ENCODE assay signal across 8 cellular contexts in the genomic region with DNA sequence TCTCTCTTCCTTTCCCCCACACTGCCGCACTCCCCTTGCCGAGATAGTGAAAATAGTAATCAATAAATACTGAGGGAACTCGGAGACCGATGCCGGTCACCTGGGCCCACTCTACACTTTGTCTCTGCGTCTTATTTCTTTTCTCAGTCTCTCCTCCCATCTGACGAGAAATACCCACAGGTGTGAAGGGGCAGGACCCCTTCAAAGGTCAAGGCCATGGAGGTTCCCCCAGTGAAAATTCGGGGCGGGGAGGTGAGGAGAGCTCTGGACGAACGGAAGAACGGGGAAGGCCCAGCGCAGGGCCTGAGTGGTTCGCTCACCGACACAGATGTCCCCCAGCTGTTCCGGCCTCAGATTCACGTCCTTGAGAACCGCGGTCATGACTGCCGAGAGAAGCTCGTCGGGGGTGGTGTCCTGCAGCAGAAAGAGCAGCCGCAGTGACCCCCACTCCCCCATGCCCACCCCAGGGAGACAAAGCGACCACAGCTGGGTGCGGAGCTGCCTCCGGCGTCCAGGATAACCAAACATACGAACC. TPM values are rescaled to one million over a fixed set of nuclear protein-coding genes. Genes with fewer than 3 reads are reported as not detected.
DNase-seq lines count a peak whose midpoint lies in the region; ATAC-seq and TF ChIP-seq lines count a peak whose summit lies in the region.

No MANE protein-coding gene starts in this region.

- H3K4me1 Mint-ChIP-seq in activated CD4-positive, alpha-beta memory T cell treated with anti-CD3 and anti-CD28 coated beads for 36 hours (ENCODE audit: low read depth), result peaks cover 53% of the 10 kb centered on the region
- H3K4me1 Mint-ChIP-seq in glutamatergic neuron (ENCODE audit: low read depth, unreplicated experiment), result peaks cover 25% of the 10 kb centered on the region

- no peaks in the 10 kb centered on the region for H3K27me3 Mint-ChIP-seq in activated CD4-positive, alpha-beta memory T cell treated with anti-CD3 and anti-CD28 coated beads for 36 hours
- H3K27me3 Mint-ChIP-seq in glutamatergic neuron (ENCODE audit: unreplicated experiment), result peaks cover 19% of the 10 kb centered on the region

- H3K9me3 ChIP-seq in psoas muscle, result no peaks in the 10 kb centered on the region

- intact Hi-C loops in activated CD4-positive, alpha-beta memory T cell treated with anti-CD3 and anti-CD28 coated beads for 36 hours (cut with micrococcal nuclease), result loop anchor here (2.0 to 5.0 kb wide), 3 partner anchors 68 to 346 kb away; a partner anchor contains a TSS
- intact Hi-C loops in psoas muscle (cut with DNase I), result loop anchor here (2.0 to 10.0 kb wide), 3 partner anchors 30 to 341 kb away; a partner anchor contains a TSS

- POLR2A ChIA-PET in AG04449 (lab: Yijun Ruan, JAX), result interaction anchor here (0.8 to 1.8 kb wide), 7 partner anchors 8 to 111 kb away, joined by 3 to 24 read pairs (median 4); a partner anchor contains a TSS
- POLR2A ChIA-PET in activated CD4-positive, alpha-beta memory T cell treated with anti-CD3 and anti-CD28 coated beads for 36 hours (lab: Charles Lee), result interaction anchor here (0.8 to 3.7 kb wide), 7 partner anchors 22 to 1036 kb away, joined by 3 to 70 read pairs (median 3); a partner anchor contains a TSS

- peak overlapping the region; percentile 80 for H3K4me3 Mint-ChIP-seq in activated CD4-positive, alpha-beta memory T cell treated with anti-CD3 and anti-CD28 coated beads for 36 hours
- peak overlapping the region; percentile 99 for H3K4me3 Mint-ChIP-seq in glutamatergic neuron (ENCODE audit: unreplicated experiment)

- DNase-seq in AG04449 (ENCODE audit: low read depth, low spot score), result no peak
- DNase-seq in activated CD4-positive, alpha-beta memory T cell treated with anti-CD3 and anti-CD28 coated beads for 36 hours, result peak; percentile 34
- peak; percentile 54 for DNase-seq in glutamatergic neuron
- no peak for DNase-seq in psoas muscle
- no peak for DNase-seq in cerebellum (ENCODE audit: low spot score)

- H3K36me3 ChIP-seq in psoas muscle (ENCODE audit: insufficient read depth in 1 of 2, low read depth in 1 of 2), result peaks cover 9 to 43% of the 10 kb centered on the region in 2 donors

- TF ChIP-seq CTCF in AG04449 (IDR thresholded peaks at IDR 0.05; ENCODE audit: insufficient read depth, low read length, missing control alignments), result no peak
- TF ChIP-seq CTCF in glutamatergic neuron (IDR thresholded peaks at IDR 0.05; ENCODE audit: partially characterized antibody, unreplicated experiment), result no peak
- TF ChIP-seq CTCF in psoas muscle (IDR thresholded peaks at IDR 0.05), result no peak

- H3K4me3 ChIP-seq in AG04449 (ENCODE audit: low read depth, low read length) (peak overlapping the region; percentile 90), psoas muscle (peak overlapping the region; percentile 99)

- peak overlapping the region; percentile 94 for H3K27ac ChIP-seq in psoas muscle

- H3K27ac Mint-ChIP-seq in activated CD4-positive, alpha-beta memory T cell treated with anti-CD3 and anti-CD28 coated beads for 36 hours, result peak overlapping the region; percentile 74
- H3K27ac Mint-ChIP-seq in glutamatergic neuron (ENCODE audit: unreplicated experiment), result peak overlapping the region; percentile 98

- H3K27me3 ChIP-seq in psoas muscle (ENCODE audit: insufficient read depth in 3 of 3, low read length in 2 of 3), result no peaks in the 10 kb centered on the region

- WGBS in psoas muscle, 3 donors, result 2% methylated on average over 23 to 28 of the region's 28 CpGs

- ATAC-seq in GM21447 (IDR thresholded peaks at IDR 0.05; ENCODE audit: unreplicated experiment) (peak; percentile 12), psoas muscle (no peak), GM21619 (IDR thresholded peaks at IDR 0.05; ENCODE audit: unreplicated experiment) (no peak), GM19023 (IDR thresholded peaks at IDR 0.05; ENCODE audit: unreplicated experiment) (no peak)

- H3K9me3 Mint-ChIP-seq in activated CD4-positive, alpha-beta memory T cell treated with anti-CD3 and anti-CD28 coated beads for 36 hours, result no peaks in the 10 kb centered on the region
- H3K9me3 Mint-ChIP-seq in glutamatergic neuron (ENCODE audit: unreplicated experiment), result peaks cover 19% of the 10 kb centered on the region

- CTCF ChIA-PET in AG04449 (lab: Yijun Ruan, JAX), result interaction anchor here (0.7 to 2.9 kb wide), 8 partner anchors 17 to 344 kb away, joined by 3 to 15 read pairs (median 6); a partner anchor contains a TSS
- CTCF ChIA-PET in activated CD4-positive, alpha-beta memory T cell treated with anti-CD3 and anti-CD28 coated beads for 36 hours (lab: Charles Lee), result interaction anchor here (1.0 to 2.8 kb wide), 6 partner anchors 18 to 344 kb away, joined by 3 to 15 read pairs (median 4); a partner anchor contains a TSS

- peaks cover 22% of the 10 kb centered on the region for H3K36me3 Mint-ChIP-seq in activated CD4-positive, alpha-beta memory T cell treated with anti-CD3 and anti-CD28 coated beads for 36 hours
- H3K36me3 Mint-ChIP-seq in glutamatergic neuron (ENCODE audit: unreplicated experiment), result no peaks in the 10 kb centered on the region

- H3K4me1 ChIP-seq in psoas muscle, result peaks cover 16% of the 10 kb centered on the region

RNA-seq across cellular contexts. Expression of a gene that starts 0.6 kb away (rescaled TPM):
- 10 to 100 TPM; 55.5 to 57.7 TPM for total RNA-seq in activated CD4-positive, alpha-beta memory T cell treated with anti-CD3 and anti-CD28 coated beads for 36 hours
- total RNA-seq in glutamatergic neuron (ENCODE audit: unreplicated experiment), result 89.8 TPM
- total RNA-seq in psoas muscle, result 10 to 100 TPM; 34.9 to 48.6 (median 40.7) TPM
- 10 to 100 TPM; 23.6 to 52.2 (median 28.6) TPM for polyA plus RNA-seq in psoas muscle
- total RNA-seq in cerebellum, result 22.4 TPM

RNA-seq across cellular contexts. Expression of a gene that starts 2.1 kb away (rescaled TPM):
- total RNA-seq in activated CD4-positive, alpha-beta memory T cell treated with anti-CD3 and anti-CD28 coated beads for 36 hours, result 10 to 100 TPM; 32.3 to 34.8 TPM
- total RNA-seq in glutamatergic neuron (ENCODE audit: unreplicated experiment) (58.0 TPM), psoas muscle (1 to 10 TPM; 3.8 to 6.0 (median 4.6) TPM), cerebellum (3.4 TPM)
- 1 to 10 TPM; 2.9 to 7.0 (median 3.0) TPM for polyA plus RNA-seq in psoas muscle

RNA-seq across cellular contexts. Expression of a gene that starts 29.0 kb away (rescaled TPM):
- 10 to 100 TPM; 47.5 to 48.5 TPM for total RNA-seq in activated CD4-positive, alpha-beta memory T cell treated with anti-CD3 and anti-CD28 coated beads for 36 hours
- total RNA-seq in glutamatergic neuron (ENCODE audit: unreplicated experiment) (80.7 TPM), psoas muscle (10 to 100 TPM; 30.6 to 60.1 (median 47.7) TPM), cerebellum (45.1 TPM)
- polyA plus RNA-seq in psoas muscle, result 10 to 100 TPM; 26.4 to 59.6 (median 47.4) TPM

Comparison
In these comparisons a context has a peak if more than half of its experiments do, and no peak if none do; other contexts are left out.
1. DNase-seq: peak in activated CD4-positive, alpha-beta memory T cell treated with anti-CD3 and anti-CD28 coated beads for 36 hours (single experiment) and glutamatergic neuron (single experiment); none in AG04449 (single experiment), psoas muscle (0 of 2) and cerebellum (single experiment).